In genomic region chr18:48541747-48542108, GRCh38 we compare ENCODE assay signal across 8 cellular contexts. TPM values are rescaled to one million over a fixed set of nuclear protein-coding genes. Genes with fewer than 3 reads are reported as not detected.
DNase-seq lines count a peak whose midpoint lies in the region; ATAC-seq and TF ChIP-seq lines count a peak whose summit lies in the region.

No MANE protein-coding gene starts in this region.

- peak overlapping the region; percentile 78 for H3K4me2 ChIP-seq in skeletal muscle satellite cell (ENCODE audit: low read length)

- peaks cover 40% of the 10 kb centered on the region for H3K4me1 ChIP-seq in skeletal muscle satellite cell (ENCODE audit: control insufficient read depth, insufficient read depth, low read length)

- peak overlapping the region; percentile 87 for H3K9ac ChIP-seq in skeletal muscle satellite cell (ENCODE audit: low read depth, low read length)

- DNase-seq in HFF-Myc (ENCODE audit: extremely low read depth, low read depth) (no peak), NCI-H146 (lab: John Stamatoyannopoulos, UW) (no peak), amygdala (lab: John Stamatoyannopoulos, UW) (no peak), NCI-H2081 treated with DMSO at 0.1 percent for 48 hours (lab: John Stamatoyannopoulos, UW) (no peak)

- H3K4me3 ChIP-seq in HFF-Myc (replicated peaks; ENCODE audit: low read depth, low read length) (peak overlapping the region; percentile 72), iPS-11a (ENCODE audit: low read depth, low read length) (peak overlapping the region; percentile 54), skeletal muscle satellite cell (ENCODE audit: low read length) (peak overlapping the region; percentile 91)

- H3K27me3 Mint-ChIP-seq in activated T-helper 17 cell treated with anti-CD3 and anti-CD28 coated beads, Interleukin-2, amount 50 U/mL, for 72 hours = peaks cover 3% of the 10 kb centered on the region

- H3K4me1 Mint-ChIP-seq in activated T-helper 17 cell treated with anti-CD3 and anti-CD28 coated beads, Interleukin-2, amount 50 U/mL, for 72 hours = peaks cover 10% of the 10 kb centered on the region

- H3K27me3 ChIP-seq in skeletal muscle satellite cell (ENCODE audit: control insufficient read depth, insufficient read depth, low read length) = no peaks in the 10 kb centered on the region

- TF ChIP-seq CTCF in HFF-Myc (IDR thresholded peaks at IDR 0.05; ENCODE audit: low read depth, low read length, missing control alignments) = no peak

- H3K9me3 Mint-ChIP-seq in activated T-helper 17 cell treated with anti-CD3 and anti-CD28 coated beads, Interleukin-2, amount 50 U/mL, for 72 hours = no peaks in the 10 kb centered on the region

- peak overlapping the region; percentile 80 for H3K4me3 Mint-ChIP-seq in activated T-helper 17 cell treated with anti-CD3 and anti-CD28 coated beads, Interleukin-2, amount 50 U/mL, for 72 hours

- no peaks in the 10 kb centered on the region for H3K36me3 Mint-ChIP-seq in activated T-helper 17 cell treated with anti-CD3 and anti-CD28 coated beads, Interleukin-2, amount 50 U/mL, for 72 hours (ENCODE audit: low read depth)

- H3K36me3 ChIP-seq in skeletal muscle satellite cell (ENCODE audit: insufficient read depth, low read length) = peaks cover 8% of the 10 kb centered on the region

- no peaks in the 10 kb centered on the region for H3K9me3 ChIP-seq in skeletal muscle satellite cell (replicated peaks; ENCODE audit: low read length)

- ATAC-seq in activated T-helper 17 cell treated with anti-CD3 and anti-CD28 coated beads, Interleukin-2, amount 50 U/mL, for 72 hours (replicated peaks) = no peak
- ATAC-seq in GM21576 (IDR thresholded peaks at IDR 0.05; ENCODE audit: unreplicated experiment) = no peak

- no peak overlapping the region for H3K27ac Mint-ChIP-seq in activated T-helper 17 cell treated with anti-CD3 and anti-CD28 coated beads, Interleukin-2, amount 50 U/mL, for 72 hours

RNA-seq across cellular contexts. Expression of gene CTIF, which starts 2.9 kb away (rescaled TPM):
- 1 to 10 TPM; 7.9 to 8.2 TPM for total RNA-seq in activated T-helper 17 cell treated with anti-CD3 and anti-CD28 coated beads, Interleukin-2, amount 50 U/mL, for 72 hours
- 15.3 and 16.2 TPM in 2 replicates for total RNA-seq in skeletal muscle satellite cell (2012; rRNA removed)
